7 cellular contexts compared by ENCODE assay signal in genomic region chr22:23541849-23542281, GRCh38. TPM values are rescaled to one million over a fixed set of nuclear protein-coding genes. Genes with fewer than 3 reads are reported as not detected.
DNase-seq lines count a peak whose midpoint lies in the region; ATAC-seq, FAIRE-seq and TF ChIP-seq lines count a peak whose summit lies in the region.
"Not testable (repeated sequence)": the region's sequence is repeated elsewhere in the genome, so short reads cannot be mapped to it uniquely, and the experiment has no call there.

No MANE protein-coding gene starts in this region.

- H3K9ac ChIP-seq in endodermal cell (ENCODE audit: extremely low read depth, low read length, poor library complexity, severe bottlenecking), result not testable (repeated sequence)

- not testable (repeated sequence) for H3K27ac ChIP-seq in endodermal cell (ENCODE audit: low read depth, low read length); pancreas

- H3K36me3 Mint-ChIP-seq in endodermal cell (ENCODE audit: low read depth), result peaks cover 82% of the 10 kb centered on the region

- H3K4me3 Mint-ChIP-seq in endodermal cell, result not testable (repeated sequence)

- H3K4me3 ChIP-seq in endodermal cell (ENCODE audit: low read length); kidney epithelial cell (ENCODE audit: low read depth, low read length); pancreas: not testable (repeated sequence)

- 16 to 34% methylated on average over 6 to 7 of the region's 7 CpGs for WGBS in endodermal cell (ENCODE audit: insufficient coverage in 1 of 2, insufficient read length in 1 of 2), 2 experiments
- 1 to 2% methylated on average over 7 of the region's 7 CpGs for WGBS in pancreas, 2 donors

- H3K9me3 ChIP-seq in endodermal cell (ENCODE audit: control insufficient read depth, low read length); pancreas: not testable (repeated sequence)

- H3K36me3 ChIP-seq in endodermal cell (ENCODE audit: control insufficient read depth, insufficient read depth, low read length), result peaks cover 16% of the 10 kb centered on the region
- not testable (repeated sequence) for H3K36me3 ChIP-seq in kidney epithelial cell (ENCODE audit: control insufficient read depth, insufficient read depth, low read length); pancreas

- H3K27me3 ChIP-seq in endodermal cell (ENCODE audit: control insufficient read depth, insufficient read depth, low read length, poor library complexity, severe bottlenecking); kidney epithelial cell (ENCODE audit: control insufficient read depth, insufficient read depth, low read length); pancreas: not testable (repeated sequence)

- H3K9me3 Mint-ChIP-seq in endodermal cell, result peaks cover 16% of the 10 kb centered on the region

- not testable (repeated sequence) for H3K27me3 Mint-ChIP-seq in endodermal cell (ENCODE audit: insufficient read depth)

- H3K4me1 ChIP-seq in endodermal cell (ENCODE audit: control insufficient read depth, insufficient read depth, low read length), result peaks cover 15% of the 10 kb centered on the region
- H3K4me1 ChIP-seq in pancreas, result not testable (repeated sequence)

- peaks cover 24% of the 10 kb centered on the region for H3K4me1 Mint-ChIP-seq in endodermal cell

- FAIRE-seq in pancreas (lab: Jason Lieb, UNC), result not testable (repeated sequence)

- peak in 1 of 4 donors; percentile 27 for ATAC-seq in pancreas

- TF ChIP-seq CTCF in endodermal cell (conservative IDR thresholded peaks at IDR 0.05) (peak; percentile 75), kidney epithelial cell (IDR thresholded peaks at IDR 0.05; ENCODE audit: insufficient read depth, low read length, poor library complexity, severe bottlenecking) (peak; percentile 43), pancreas (IDR thresholded peaks at IDR 0.05) (peak; percentile 28 to 61 (median 46))

- intact Hi-C loops in pancreas (cut with DNase I), result not testable (repeated sequence)

- DNase-seq in DMS 273 (lab: John Stamatoyannopoulos, UW; ENCODE audit: unreplicated experiment) (peak; percentile 54), HT-29 (ENCODE audit: low spot score) (peak; percentile 17), OCI-M1 (lab: John Stamatoyannopoulos, UW) (peak; percentile 72), endodermal cell (peak; percentile 47)
- DNase-seq in activated effector memory CD4-positive, alpha-beta T cell treated with anti-CD3 and anti-CD28 coated beads, Interleukin-2, amount 50 U/mL, for 16 hours, result peak; percentile 37
- not testable (repeated sequence) for DNase-seq in kidney epithelial cell (ENCODE audit: low read depth); pancreas

- H3K27ac Mint-ChIP-seq in endodermal cell, result not testable (repeated sequence)

RNA-seq across cellular contexts. Expression of gene IGLL1, which starts 38.2 kb away (rescaled TPM):
- not detected in 2 replicates for total RNA-seq in HT-29 (2014; rRNA removed; shearing (Covaris generic))
- not detected for total RNA-seq in endodermal cell
- polyA plus RNA-seq in endodermal cell (2013, experiment 1 of 2), result not detected
- not detected for polyA plus RNA-seq in endodermal cell (2013, experiment 2 of 2)
- not detected in 2 replicates for total RNA-seq in kidney epithelial cell
- not detected for total RNA-seq in pancreas
- polyA plus RNA-seq in pancreas, result under 1 TPM in 1 of 2 donors, not detected in 1; 0.26 TPM
